16 cellular contexts compared by ENCODE assay signal in the genomic region with DNA sequence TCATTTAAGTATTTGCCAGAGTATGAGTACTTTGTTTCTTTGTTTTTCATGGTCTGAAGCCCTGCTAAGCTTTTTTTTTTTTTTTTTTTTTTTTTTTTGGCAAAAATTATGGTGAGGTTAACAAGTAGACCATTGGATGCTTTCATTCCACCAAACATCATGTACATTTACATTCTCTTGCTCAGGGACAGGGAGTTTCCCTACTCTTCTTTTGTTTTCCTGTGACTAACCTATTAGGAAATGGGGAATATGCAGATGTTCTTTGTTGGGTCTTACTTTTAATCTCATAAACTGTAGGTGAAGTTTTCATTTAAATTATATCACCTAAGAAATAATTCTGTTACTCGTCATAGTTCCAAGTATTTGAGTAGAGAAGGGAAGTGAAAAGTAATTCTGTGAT. TPM values are rescaled to one million over a fixed set of nuclear protein-coding genes. Genes with fewer than 3 reads are reported as not detected.
A peak's percentile ranks its signal among the peaks of the same experiment; 100 is the strongest.
DNase-seq lines count a peak whose midpoint lies in the region; ATAC-seq and TF ChIP-seq lines count a peak whose summit lies in the region.
"Not testable (repeated sequence)": the region's sequence is repeated elsewhere in the genome, so short reads cannot be mapped to it uniquely, and the experiment has no call there.
"Had no signal": no experiment of that assay in that cellular context is flagged by ENCODE, and none has a peak within 500 bp of the region (broad histone marks: within the 10 kb centered on the region; RNA-seq: fewer than 3 reads in every experiment).

No MANE protein-coding gene starts in this region.

- not testable (repeated sequence) for DNase-seq in RWPE2 (ENCODE audit: low spot score); activated CD8-positive, alpha-beta T cell treated with anti-CD3 and anti-CD28 coated beads for 36 hours; activated naive CD4-positive, alpha-beta T cell treated with anti-CD3 and anti-CD28 coated beads, Interleukin-2, amount 50 U/mL, for 72 hours (ENCODE audit: low spot score in 2 of 2); foreskin keratinocyte; stimulated activated effector memory CD8-positive, alpha-beta T cell treated with anti-CD3 and anti-CD28 coated beads, Interleukin-12 subunit alpha, Interleukin-12 subunit beta, amount 100 ng/mL, for 72 hours (ENCODE audit: low spot score in 2 of 2); thoracic aorta (ENCODE audit: low spot score)

- not testable (repeated sequence) for H3K4me1 ChIP-seq in RWPE2 (ENCODE audit: insufficient read depth, poor library complexity, severe bottlenecking); foreskin keratinocyte; thoracic aorta (ENCODE audit: control insufficient read depth in 1 of 2, low read depth in 2 of 2)

- peak; percentile 67 for ATAC-seq in RWPE2 (ENCODE audit: low read depth)
- peak; percentile 78 for ATAC-seq in activated CD8-positive, alpha-beta T cell treated with anti-CD3 and anti-CD28 coated beads for 36 hours
- peak; percentile 76 to 93 for ATAC-seq in activated naive CD4-positive, alpha-beta T cell treated with anti-CD3 and anti-CD28 coated beads, Interleukin-2, amount 50 U/mL, for 72 hours
- peak; percentile 83 for ATAC-seq in foreskin keratinocyte
- peak; percentile 86 for ATAC-seq in stimulated activated effector memory CD8-positive, alpha-beta T cell treated with anti-CD3 and anti-CD28 coated beads, Interleukin-12 subunit alpha, Interleukin-12 subunit beta, amount 100 ng/mL, for 72 hours
- peak; percentile 3 for ATAC-seq in thoracic aorta (ENCODE audit: insufficient number of reproducible peaks, low FRiP score, low read depth)

- POLR2A ChIA-PET in activated CD8-positive, alpha-beta T cell treated with anti-CD3 and anti-CD28 coated beads for 36 hours (lab: Charles Lee): not testable (repeated sequence)

- not testable (repeated sequence) for H3K4me3 Mint-ChIP-seq in activated CD8-positive, alpha-beta T cell treated with anti-CD3 and anti-CD28 coated beads for 36 hours; stimulated activated effector memory CD8-positive, alpha-beta T cell treated with anti-CD3 and anti-CD28 coated beads, Interleukin-12 subunit alpha, Interleukin-12 subunit beta, amount 100 ng/mL, for 72 hours

- H3K27ac ChIP-seq in RWPE2 (ENCODE audit: poor library complexity, severe bottlenecking); foreskin keratinocyte; thoracic aorta: not testable (repeated sequence)

- intact Hi-C loops in activated CD8-positive, alpha-beta T cell treated with anti-CD3 and anti-CD28 coated beads for 36 hours (cut with micrococcal nuclease): not testable (repeated sequence)

- not testable (repeated sequence) for H3K4me1 Mint-ChIP-seq in activated CD8-positive, alpha-beta T cell treated with anti-CD3 and anti-CD28 coated beads for 36 hours (ENCODE audit: low read depth); stimulated activated effector memory CD8-positive, alpha-beta T cell treated with anti-CD3 and anti-CD28 coated beads, Interleukin-12 subunit alpha, Interleukin-12 subunit beta, amount 100 ng/mL, for 72 hours

- H3K27me3 Mint-ChIP-seq in activated CD8-positive, alpha-beta T cell treated with anti-CD3 and anti-CD28 coated beads for 36 hours: not testable (repeated sequence)

- TF ChIP-seq CTCF in RWPE2 (IDR thresholded peaks at IDR 0.05; ENCODE audit: poor library complexity, severe bottlenecking); activated CD8-positive, alpha-beta T cell treated with anti-CD3 and anti-CD28 coated beads for 36 hours (IDR thresholded peaks at IDR 0.05); foreskin keratinocyte (conservative IDR thresholded peaks at IDR 0.05); thoracic aorta (IDR thresholded peaks at IDR 0.05): not testable (repeated sequence)

- H3K36me3 Mint-ChIP-seq in activated CD8-positive, alpha-beta T cell treated with anti-CD3 and anti-CD28 coated beads for 36 hours (ENCODE audit: low read depth); activated naive CD4-positive, alpha-beta T cell treated with anti-CD3 and anti-CD28 coated beads, Interleukin-2, amount 50 U/mL, for 72 hours; stimulated activated effector memory CD8-positive, alpha-beta T cell treated with anti-CD3 and anti-CD28 coated beads, Interleukin-12 subunit alpha, Interleukin-12 subunit beta, amount 100 ng/mL, for 72 hours: not testable (repeated sequence)

- H3K9me3 Mint-ChIP-seq in activated CD8-positive, alpha-beta T cell treated with anti-CD3 and anti-CD28 coated beads for 36 hours; activated naive CD4-positive, alpha-beta T cell treated with anti-CD3 and anti-CD28 coated beads, Interleukin-2, amount 50 U/mL, for 72 hours; stimulated activated effector memory CD8-positive, alpha-beta T cell treated with anti-CD3 and anti-CD28 coated beads, Interleukin-12 subunit alpha, Interleukin-12 subunit beta, amount 100 ng/mL, for 72 hours: not testable (repeated sequence)

- CTCF ChIA-PET in activated CD8-positive, alpha-beta T cell treated with anti-CD3 and anti-CD28 coated beads for 36 hours (lab: Charles Lee): not testable (repeated sequence)

- H3K27ac Mint-ChIP-seq in activated CD8-positive, alpha-beta T cell treated with anti-CD3 and anti-CD28 coated beads for 36 hours; activated naive CD4-positive, alpha-beta T cell treated with anti-CD3 and anti-CD28 coated beads, Interleukin-2, amount 50 U/mL, for 72 hours; stimulated activated effector memory CD8-positive, alpha-beta T cell treated with anti-CD3 and anti-CD28 coated beads, Interleukin-12 subunit alpha, Interleukin-12 subunit beta, amount 100 ng/mL, for 72 hours: not testable (repeated sequence)

- not testable (repeated sequence) for H3K27me3 ChIP-seq in RWPE2 (ENCODE audit: insufficient read depth, poor library complexity, severe bottlenecking); foreskin keratinocyte; thoracic aorta (replicated peaks; ENCODE audit: insufficient read depth)

- not testable (repeated sequence) for H3K4me3 ChIP-seq in RWPE2 (ENCODE audit: severe bottlenecking); thoracic aorta

- H3K9me3 ChIP-seq in RWPE2 (ENCODE audit: severe bottlenecking); thoracic aorta: not testable (repeated sequence)

- H3K36me3 ChIP-seq in RWPE2 (ENCODE audit: low read depth); thoracic aorta: not testable (repeated sequence)

RNA-seq across cellular contexts. Expression of gene FABP2, which starts 26.2 kb away (rescaled TPM):
- not detected for total RNA-seq in activated CD8-positive, alpha-beta T cell treated with anti-CD3 and anti-CD28 coated beads for 36 hours
- not detected for total RNA-seq in activated naive CD4-positive, alpha-beta T cell treated with anti-CD3 and anti-CD28 coated beads, Interleukin-2, amount 50 U/mL, for 72 hours
- total RNA-seq in foreskin keratinocyte (not detected in 2 replicates), thoracic aorta (not detected)
- not detected in 2 replicates for polyA plus RNA-seq in foreskin keratinocyte
- total RNA-seq: A172; A673; Calu3; CD4-positive, alpha-beta memory T cell; Daoy; G401; GM23338; H4; H9 had no signal
- polyA plus RNA-seq: BJ, GM23338 had no signal

Comparison
In these comparisons a context has a peak if more than half of its experiments do, and no peak if none do; other contexts are left out.
1. ATAC-seq: peak in every context shown above with its lines; median percentile 86 in stimulated activated effector memory CD8-positive, alpha-beta T cell treated with anti-CD3 and anti-CD28 coated beads, Interleukin-12 subunit alpha, Interleukin-12 subunit beta, amount 100 ng/mL, for 72 hours; 84 in activated naive CD4-positive, alpha-beta T cell treated with anti-CD3 and anti-CD28 coated beads, Interleukin-2, amount 50 U/mL, for 72 hours; 83 in foreskin keratinocyte; 78 in activated CD8-positive, alpha-beta T cell treated with anti-CD3 and anti-CD28 coated beads for 36 hours; 67 in RWPE2; 3 in thoracic aorta.